In genomic region chr19:54147676-54148075, GRCh38 we compare ENCODE assay signal across 14 cellular contexts. TPM values are rescaled to one million over a fixed set of nuclear protein-coding genes. Genes with fewer than 3 reads are reported as not detected.
DNase-seq lines count a peak whose midpoint lies in the region; ATAC-seq and TF ChIP-seq lines count a peak whose summit lies in the region.
"Had no signal": no experiment of that assay in that cellular context is flagged by ENCODE, and none has a peak within 500 bp of the region (broad histone marks: within the 10 kb centered on the region; RNA-seq: fewer than 3 reads in every experiment).

No MANE protein-coding gene starts in this region.

- peaks cover 0 to 8% (median 4%) of the 10 kb centered on the region in 4 donors for H3K4me1 Mint-ChIP-seq in CD4-positive, CD25-positive, alpha-beta regulatory T cell
- H3K4me1 Mint-ChIP-seq in T-helper 17 cell = peaks cover 20% of the 10 kb centered on the region
- H3K4me1 Mint-ChIP-seq: CD14-positive monocyte had no signal

- no peak for DNase-seq in CD4-positive, CD25-positive, alpha-beta regulatory T cell
- DNase-seq in T-helper 17 cell (no peak), heart left ventricle (peak in 4 of 5 donors; percentile 59 to 81 (median 72)), neuronal stem cell (ENCODE audit: low spot score) (no peak), RPMI8226 (no peak), dedifferentiated amniotic fluid mesenchymal stem cell (ENCODE audit: extremely low spot score) (no peak)
- DNase-seq: Caco-2, Kasumi-1, NCI-H1105 treated with DMSO at 0.1 percent for 48 hours, NCI-H187, NCI-H446 treated with DMSO at 0.1 percent for 48 hours, NCI-H774 had no signal

- no peak overlapping the region for H3K23ac ChIP-seq in neuronal stem cell (ENCODE audit: low read depth, low read length, poor library complexity)

- no peak overlapping the region for H2BK12ac ChIP-seq in neuronal stem cell (ENCODE audit: low read length)

- no peak for TF ChIP-seq POLR2A in heart left ventricle (IDR thresholded peaks at IDR 0.05)

- H3K4me1 ChIP-seq in CD4-positive, CD25-positive, alpha-beta regulatory T cell (ENCODE audit: control insufficient read depth, insufficient read depth, low read length, poor library complexity, severe bottlenecking) = no peaks in the 10 kb centered on the region
- H3K4me1 ChIP-seq in heart left ventricle (peaks cover 0 to 19% (median 0%) of the 10 kb centered on the region in 12 donors), neuronal stem cell (ENCODE audit: control insufficient read depth in 2 of 2, insufficient read depth in 1 of 2, low read depth in 1 of 2, low read length in 2 of 2) (no peaks in the 10 kb centered on the region)
- H3K4me1 ChIP-seq: Caco-2 had no signal

- no peak overlapping the region for H2BK15ac ChIP-seq in neuronal stem cell (ENCODE audit: low read length)

- no peak overlapping the region for H2AK5ac ChIP-seq in neuronal stem cell (ENCODE audit: low read depth, low read length)

- peak overlapping the region; percentile 24 for H2BK5ac ChIP-seq in neuronal stem cell (ENCODE audit: low read length)

- no peak overlapping the region for H2AFZ ChIP-seq in neuronal stem cell (ENCODE audit: low read length)

- no peak overlapping the region for H3K27ac ChIP-seq in CD4-positive, CD25-positive, alpha-beta regulatory T cell (ENCODE audit: insufficient read depth, low read length, poor library complexity, severe bottlenecking)
- H3K27ac ChIP-seq in heart left ventricle (peak overlapping the region in 7 of 12 donors; percentile 12 to 42 (median 34)), neuronal stem cell (replicated peaks; ENCODE audit: low read length) (no peak overlapping the region)

- peaks cover 16% of the 10 kb centered on the region for H3K79me1 ChIP-seq in neuronal stem cell (ENCODE audit: low read depth, low read length)

- H3K4me3 Mint-ChIP-seq in CD4-positive, CD25-positive, alpha-beta regulatory T cell = no peak overlapping the region
- H3K4me3 Mint-ChIP-seq in T-helper 17 cell = no peak overlapping the region
- H3K4me3 Mint-ChIP-seq: CD14-positive monocyte had no signal

- no peak overlapping the region for H3K4me3 ChIP-seq in CD4-positive, CD25-positive, alpha-beta regulatory T cell (ENCODE audit: low read depth, low read length)
- H3K4me3 ChIP-seq in heart left ventricle = no peak overlapping the region
- H3K4me3 ChIP-seq in neuronal stem cell (ENCODE audit: low read length in 2 of 2) = no peak overlapping the region

- no peaks in the 10 kb centered on the region for H3K9me3 Mint-ChIP-seq in CD4-positive, CD25-positive, alpha-beta regulatory T cell
- H3K9me3 Mint-ChIP-seq: CD14-positive monocyte had no signal

- no peak overlapping the region for H2BK120ac ChIP-seq in neuronal stem cell (ENCODE audit: low read depth, low read length)

- H3K36me3 ChIP-seq in CD4-positive, CD25-positive, alpha-beta regulatory T cell (ENCODE audit: control insufficient read depth, insufficient read depth, low read length) = peaks cover 90% of the 10 kb centered on the region
- H3K36me3 ChIP-seq in heart left ventricle = peaks cover 7 to 100% (median 100%) of the 10 kb centered on the region in 9 donors
- H3K36me3 ChIP-seq in neuronal stem cell (replicated peaks in 1 of 2; ENCODE audit: control insufficient read depth in 2 of 2, insufficient read depth in 2 of 2, low read length in 2 of 2) = peaks cover 90 to 98% of the 10 kb centered on the region in 2 donors

- peak in 1 of 12 donors; percentile 14 for TF ChIP-seq CTCF in heart left ventricle (IDR thresholded peaks at IDR 0.05)

- no peaks in the 10 kb centered on the region for H3K27me3 ChIP-seq in CD4-positive, CD25-positive, alpha-beta regulatory T cell (ENCODE audit: control insufficient read depth, insufficient read depth, low read length)
- H3K27me3 ChIP-seq in heart left ventricle (no peaks in the 10 kb centered on the region), neuronal stem cell (ENCODE audit: control insufficient read depth in 3 of 3, insufficient read depth in 3 of 3, low read depth in 1 of 3, low read length in 3 of 3) (no peaks in the 10 kb centered on the region)

- no peaks in the 10 kb centered on the region for H3K27me3 Mint-ChIP-seq in CD4-positive, CD25-positive, alpha-beta regulatory T cell
- H3K27me3 Mint-ChIP-seq in T-helper 17 cell = no peaks in the 10 kb centered on the region

- intact Hi-C loops in heart left ventricle (cut with DNase I) = no loop called here

- H3K9me3 ChIP-seq in CD4-positive, CD25-positive, alpha-beta regulatory T cell (ENCODE audit: control insufficient read depth in 2 of 2, low read length in 2 of 2) = no peaks in the 10 kb centered on the region
- H3K9me3 ChIP-seq in T-helper 17 cell (ENCODE audit: control insufficient read depth, low read length, poor library complexity, severe bottlenecking) (no peaks in the 10 kb centered on the region), heart left ventricle (no peaks in the 10 kb centered on the region), neuronal stem cell (replicated peaks in 1 of 2; ENCODE audit: control insufficient read depth in 2 of 2, insufficient read depth in 1 of 2, low read depth in 1 of 2, low read length in 2 of 2) (no peaks in the 10 kb centered on the region)
- H3K9me3 ChIP-seq: Caco-2 had no signal

- no peak overlapping the region for H3K14ac ChIP-seq in neuronal stem cell (ENCODE audit: low read length)

- H3K18ac ChIP-seq in neuronal stem cell (ENCODE audit: low read length) = no peak overlapping the region

- no peak for ATAC-seq in CD4-positive, CD25-positive, alpha-beta regulatory T cell (ENCODE audit: low read depth in 2 of 2)
- ATAC-seq in T-helper 17 cell = no peak
- peak; percentile 34 to 80 (median 58) for ATAC-seq in heart left ventricle
- no peak for ATAC-seq in HG02840 (IDR thresholded peaks at IDR 0.05; ENCODE audit: low FRiP score, unreplicated experiment)

- H4K8ac ChIP-seq in neuronal stem cell (ENCODE audit: low read depth, low read length) = no peak overlapping the region

- WGBS in heart left ventricle, 4 donors = 62 to 84% (median 74%) methylated on average over 3 of the region's 3 CpGs
- WGBS in neuronal stem cell (ENCODE audit: extremely low coverage in 2 of 2, insufficient read length in 2 of 2, insufficient replicate concordance in 1 of 2), 2 donors = no CpG with 5 or more reads among the region's 3 CpGs

- H3K36me3 Mint-ChIP-seq in CD4-positive, CD25-positive, alpha-beta regulatory T cell = peaks cover 42% of the 10 kb centered on the region
- H3K36me3 Mint-ChIP-seq in T-helper 17 cell (ENCODE audit: low read depth) = peaks cover 17% of the 10 kb centered on the region

- no peak overlapping the region for H3K4ac ChIP-seq in neuronal stem cell (ENCODE audit: low read length)

- H3K9ac ChIP-seq in neuronal stem cell (ENCODE audit: low read depth, low read length, poor library complexity) = no peak overlapping the region

- H3K27ac Mint-ChIP-seq in CD4-positive, CD25-positive, alpha-beta regulatory T cell = peak overlapping the region in 2 of 3 donors; percentile 15 to 82
- peak overlapping the region; percentile 16 for H3K27ac Mint-ChIP-seq in T-helper 17 cell

- no peak overlapping the region for H3K4me2 ChIP-seq in neuronal stem cell (ENCODE audit: insufficient read depth, low read length, poor library complexity, severe bottlenecking)

- no peak overlapping the region for H4K91ac ChIP-seq in neuronal stem cell (ENCODE audit: low read depth, low read length, poor library complexity)

RNA-seq across cellular contexts. Expression of gene CNOT3, which starts 10.1 kb away (rescaled TPM):
- 56.9 TPM for total RNA-seq in CD4-positive, CD25-positive, alpha-beta regulatory T cell
- polyA plus RNA-seq in CD4-positive, CD25-positive, alpha-beta regulatory T cell = 1 to 10 TPM; 3.9 to 6.6 (median 5.9) TPM
- total RNA-seq in T-helper 17 cell (10 to 100 TPM; 44.5 to 45.4 TPM), heart left ventricle (10 to 100 TPM; 12.6 to 28.2 (median 18.5) TPM)
- polyA plus RNA-seq in heart left ventricle = 10 to 100 TPM; 14.2 to 18.1 TPM
- 63.9 TPM for polyA plus RNA-seq in neuronal stem cell (2013, experiment 1 of 2)
- 63.3 TPM for polyA plus RNA-seq in neuronal stem cell (2013, experiment 2 of 2)

RNA-seq across cellular contexts. Expression of gene LENG1, which starts 11.8 kb away (rescaled TPM):
- 9.3 TPM for total RNA-seq in CD4-positive, CD25-positive, alpha-beta regulatory T cell
- polyA plus RNA-seq in CD4-positive, CD25-positive, alpha-beta regulatory T cell = 10 to 100 TPM; 12.2 to 17.5 (median 13.8) TPM
- 1 to 10 TPM; 8.0 to 9.0 TPM for total RNA-seq in T-helper 17 cell
- total RNA-seq in heart left ventricle = 1 to 10 TPM; 5.4 to 8.7 (median 6.8) TPM
- polyA plus RNA-seq in heart left ventricle = 10 to 100 TPM; 14.4 to 18.6 TPM
- 5.6 TPM for polyA plus RNA-seq in neuronal stem cell (2013, experiment 1 of 2)
- polyA plus RNA-seq in neuronal stem cell (2013, experiment 2 of 2) = 5.8 TPM

RNA-seq across cellular contexts. Expression of gene TMC4, which starts 25.3 kb away (rescaled TPM):
- 1.1 TPM for total RNA-seq in CD4-positive, CD25-positive, alpha-beta regulatory T cell
- polyA plus RNA-seq in CD4-positive, CD25-positive, alpha-beta regulatory T cell = under 1 TPM in 3 of 4 donors, not detected in 1; 0.42 to 0.60 (median 0.49) TPM
- 1 to 10 TPM; 1.3 to 3.1 TPM for total RNA-seq in T-helper 17 cell
- total RNA-seq in heart left ventricle = 1 to 10 TPM in 7 of 9 donors, under 1 TPM in 1, not detected in 1; 0.58 to 4.5 (median 2.1) TPM
- 1 to 10 TPM; 1.2 to 3.6 TPM for polyA plus RNA-seq in heart left ventricle
- 0.25 TPM for polyA plus RNA-seq in neuronal stem cell (2013, experiment 1 of 2)
- 0.36 TPM for polyA plus RNA-seq in neuronal stem cell (2013, experiment 2 of 2)

RNA-seq across cellular contexts. Expression of gene PRPF31, which starts 32.1 kb away (rescaled TPM):
- 57.8 TPM for total RNA-seq in CD4-positive, CD25-positive, alpha-beta regulatory T cell
- 10 to 100 TPM; 61.2 to 74.8 (median 69.6) TPM for polyA plus RNA-seq in CD4-positive, CD25-positive, alpha-beta regulatory T cell
- 10 to 100 TPM; 49.4 to 56.8 TPM for total RNA-seq in T-helper 17 cell
- total RNA-seq in heart left ventricle = 10 to 100 TPM; 30.0 to 58.4 (median 37.8) TPM
- polyA plus RNA-seq in heart left ventricle = 10 to 100 TPM; 42.0 to 57.6 TPM
- polyA plus RNA-seq in neuronal stem cell (2013, experiment 1 of 2) = 55.5 TPM
- 57.0 TPM for polyA plus RNA-seq in neuronal stem cell (2013, experiment 2 of 2)

RNA-seq across cellular contexts. Expression of gene TFPT, which starts 32.2 kb away (rescaled TPM):
- total RNA-seq in CD4-positive, CD25-positive, alpha-beta regulatory T cell = 15.0 TPM
- polyA plus RNA-seq in CD4-positive, CD25-positive, alpha-beta regulatory T cell = 10 to 100 TPM; 18.8 to 26.8 (median 23.9) TPM
- total RNA-seq in T-helper 17 cell = 10 to 100 TPM; 14.9 TPM
- total RNA-seq in heart left ventricle = 10 to 100 TPM in 8 of 9 donors, 1 to 10 TPM in 1; 9.6 to 23.1 (median 12.5) TPM
- polyA plus RNA-seq in heart left ventricle = 10 to 100 TPM; 26.0 to 26.5 TPM
- 13.8 TPM for polyA plus RNA-seq in neuronal stem cell (2013, experiment 1 of 2)
- 14.2 TPM for polyA plus RNA-seq in neuronal stem cell (2013, experiment 2 of 2)

Comparison
In these comparisons a context has a peak if more than half of its experiments do, and no peak if none do; other contexts are left out.
1. ATAC-seq: peak in heart left ventricle (4 of 4); none in CD4-positive, CD25-positive, alpha-beta regulatory T cell (0 of 2), T-helper 17 cell (single experiment) and HG02840 (single experiment).
2. DNase-seq: peak in heart left ventricle (4 of 5); none in CD4-positive, CD25-positive, alpha-beta regulatory T cell (0 of 3), T-helper 17 cell (0 of 3), neuronal stem cell (single experiment), RPMI8226 (single experiment) and dedifferentiated amniotic fluid mesenchymal stem cell (single experiment).
3. H3K27ac ChIP-seq: peak in heart left ventricle (7 of 12); none in CD4-positive, CD25-positive, alpha-beta regulatory T cell (single experiment) and neuronal stem cell (single experiment).